8 cellular contexts compared by ENCODE assay signal in genomic region chr12:56103823-56104108, GRCh38. TPM values are rescaled to one million over a fixed set of nuclear protein-coding genes. Genes with fewer than 3 reads are reported as not detected.
DNase-seq lines count a peak whose midpoint lies in the region; ATAC-seq and TF ChIP-seq lines count a peak whose summit lies in the region.

No MANE protein-coding gene starts in this region.

- ATAC-seq in GM21367 (IDR thresholded peaks at IDR 0.05; ENCODE audit: unreplicated experiment): no peak

- TF ChIP-seq POLR2A in adrenal gland (IDR thresholded peaks at IDR 0.05) (no peak), lower leg skin (IDR thresholded peaks at IDR 0.05) (no peak), tibial nerve (IDR thresholded peaks at IDR 0.05) (no peak)

- H3K4me3 Mint-ChIP-seq in activated naive CD4-positive, alpha-beta T cell treated with anti-CD3 and anti-CD28 coated beads for 36 hours: peak overlapping the region; percentile 99

- H3K27me3 Mint-ChIP-seq in activated naive CD4-positive, alpha-beta T cell treated with anti-CD3 and anti-CD28 coated beads for 36 hours (ENCODE audit: low read depth): no peaks in the 10 kb centered on the region

- intact Hi-C loops in activated naive CD4-positive, alpha-beta T cell treated with anti-CD3 and anti-CD28 coated beads for 36 hours (cut with micrococcal nuclease): loop anchor here (1.0 to 5.0 kb wide), 15 partner anchors 13 to 387 kb away; partner anchors contain the start of genes BLOC1S1, CD63, DNAJC14 and ESYT1
- intact Hi-C loops in adrenal gland (cut with DNase I) (loop anchor here in 1 of 2 donors (5.0 kb wide), 1 partner anchor 51 kb away; no protein-coding TSS in a partner anchor), lower leg skin (cut with DNase I; ENCODE audit: low total_unique reads) (no loop called here)

- TF ChIP-seq CTCF in adrenal gland (IDR thresholded peaks at IDR 0.05) (no peak), lower leg skin (IDR thresholded peaks at IDR 0.05) (no peak), tibial nerve (IDR thresholded peaks at IDR 0.05) (no peak)

- TF ChIP-seq EP300 in tibial nerve (IDR thresholded peaks at IDR 0.05): no peak

- CTCF ChIA-PET in activated naive CD4-positive, alpha-beta T cell treated with anti-CD3 and anti-CD28 coated beads for 36 hours (lab: Charles Lee): interaction anchor here (0.6 to 3.3 kb wide), 8 partner anchors 15 to 366 kb away, joined by 3 to 22 read pairs (median 8); partner anchors contain the start of genes SMARCC2 and ZC3H10

- H3K36me3 ChIP-seq in adrenal gland (replicated peaks in 1 of 2) (peaks cover 0 to 22% of the 10 kb centered on the region in 2 donors), tibial nerve (peaks cover 0 to 51% (median 12%) of the 10 kb centered on the region in 3 donors)

- H3K4me3 ChIP-seq in adrenal gland (peak overlapping the region in 3 of 4 donors; percentile 54 to 96 (median 93)), lower leg skin (ENCODE audit: low read depth, poor library complexity, severe bottlenecking) (peak overlapping the region; percentile 20), tibial nerve (peak overlapping the region; percentile 53 to 96 (median 65))

- DNase-seq in activated naive CD4-positive, alpha-beta T cell treated with anti-CD3 and anti-CD28 coated beads for 36 hours: no peak
- no peak for DNase-seq in activated naive CD4-positive, alpha-beta T cell treated with Interleukin-2 at 50 U/mL for 16 hours
- DNase-seq in adrenal gland: no peak
- no peak for DNase-seq in lower leg skin (ENCODE audit: low spot score in 2 of 2)
- no peak for DNase-seq in tibial nerve (ENCODE audit: low spot score in 2 of 2)
- no peak for DNase-seq in NOMO-1 treated with DMSO at 0.1 percent for 48 hours (lab: John Stamatoyannopoulos, UW; ENCODE audit: unreplicated experiment)
- no peak for DNase-seq in NCI-H748 treated with DMSO at 0.1 percent for 48 hours (lab: John Stamatoyannopoulos, UW)

- WGBS in adrenal gland, 4 donors: 0 to 3% (median 1%) methylated on average over 8 of the region's 8 CpGs
- 0 to 2% methylated on average over 8 of the region's 8 CpGs for WGBS in lower leg skin, 2 donors
- WGBS in tibial nerve, 2 donors: 1 to 2% methylated on average over 8 of the region's 8 CpGs

- H3K27me3 ChIP-seq in adrenal gland (no peaks in the 10 kb centered on the region), tibial nerve (no peaks in the 10 kb centered on the region)

- peak overlapping the region; percentile 99 for H3K27ac Mint-ChIP-seq in activated naive CD4-positive, alpha-beta T cell treated with anti-CD3 and anti-CD28 coated beads for 36 hours

- peak overlapping the region in 4 of 5 donors; percentile 43 to 93 (median 74) for H3K27ac ChIP-seq in adrenal gland
- H3K27ac ChIP-seq in tibial nerve: peak overlapping the region; percentile 50 to 95 (median 86)

- peaks cover 40% of the 10 kb centered on the region for H3K36me3 Mint-ChIP-seq in activated naive CD4-positive, alpha-beta T cell treated with anti-CD3 and anti-CD28 coated beads for 36 hours (ENCODE audit: low read depth)

- H3K9me3 ChIP-seq in adrenal gland (replicated peaks in 1 of 3): no peaks in the 10 kb centered on the region
- H3K9me3 ChIP-seq in tibial nerve: no peaks in the 10 kb centered on the region

- H3K4me1 ChIP-seq in adrenal gland (replicated peaks in 1 of 2) (peaks cover 17 to 20% of the 10 kb centered on the region in 2 donors), tibial nerve (peaks cover 0 to 34% (median 19%) of the 10 kb centered on the region in 4 donors)

- H3K4me1 Mint-ChIP-seq in activated naive CD4-positive, alpha-beta T cell treated with anti-CD3 and anti-CD28 coated beads for 36 hours (ENCODE audit: low read depth): peaks cover 38% of the 10 kb centered on the region

- H3K9me3 Mint-ChIP-seq in activated naive CD4-positive, alpha-beta T cell treated with anti-CD3 and anti-CD28 coated beads for 36 hours: no peaks in the 10 kb centered on the region

RNA-seq across cellular contexts. Expression of gene PA2G4, which starts 0.6 kb away (rescaled TPM):
- 100 to 1,000 TPM; 398 to 411 TPM for total RNA-seq in activated naive CD4-positive, alpha-beta T cell treated with anti-CD3 and anti-CD28 coated beads for 36 hours
- total RNA-seq in adrenal gland (100 to 1,000 TPM in 4 of 8 donors, 10 to 100 TPM in 4; 64.1 to 119 (median 95.8) TPM), lower leg skin (100 to 1,000 TPM; 118 to 201 (median 130) TPM), tibial nerve (100 to 1,000 TPM in 1 of 4 donors, 10 to 100 TPM in 3; 79.6 to 104 (median 93.5) TPM)
- 100 to 1,000 TPM in 2 of 3 donors, 10 to 100 TPM in 1; 83.3 to 252 (median 106) TPM for polyA plus RNA-seq in adrenal gland

RNA-seq across cellular contexts. Expression of gene RPL41, which starts 12.7 kb away (rescaled TPM):
- total RNA-seq in activated naive CD4-positive, alpha-beta T cell treated with anti-CD3 and anti-CD28 coated beads for 36 hours: 1,000 to 10,000 TPM; 5,971 to 6,299 TPM
- total RNA-seq in adrenal gland (1,000 to 10,000 TPM; 1,635 to 4,364 (median 3,125) TPM), lower leg skin (1,000 to 10,000 TPM; 3,201 to 5,967 (median 4,725) TPM), tibial nerve (1,000 to 10,000 TPM; 2,638 to 4,802 (median 2,805) TPM)
- 1,000 to 10,000 TPM; 2,153 to 6,204 (median 2,446) TPM for polyA plus RNA-seq in adrenal gland

RNA-seq across cellular contexts. Expression of gene ZC3H10, which starts 14.3 kb away (rescaled TPM):
- total RNA-seq in activated naive CD4-positive, alpha-beta T cell treated with anti-CD3 and anti-CD28 coated beads for 36 hours: 1 to 10 TPM; 6.4 to 6.6 TPM
- total RNA-seq in adrenal gland (10 to 100 TPM in 3 of 8 donors, 1 to 10 TPM in 5; 4.3 to 15.0 (median 8.8) TPM), lower leg skin (1 to 10 TPM; 3.4 to 4.4 (median 3.7) TPM), tibial nerve (1 to 10 TPM; 2.9 to 5.1 (median 4.8) TPM)
- polyA plus RNA-seq in adrenal gland: 1 to 10 TPM; 2.2 to 5.5 (median 5.0) TPM

RNA-seq across cellular contexts. Expression of gene ERBB3, which starts 23.8 kb away (rescaled TPM):
- 1 to 10 TPM; 1.0 to 1.9 TPM for total RNA-seq in activated naive CD4-positive, alpha-beta T cell treated with anti-CD3 and anti-CD28 coated beads for 36 hours
- total RNA-seq in adrenal gland (10 to 100 TPM in 1 of 8 donors, 1 to 10 TPM in 7; 1.3 to 25.7 (median 1.5) TPM), lower leg skin (100 to 1,000 TPM; 177 to 209 (median 202) TPM), tibial nerve (100 to 1,000 TPM in 2 of 4 donors, 10 to 100 TPM in 2; 90.6 to 165 (median 99.8) TPM)
- 1 to 10 TPM; 1.9 to 5.0 (median 2.6) TPM for polyA plus RNA-seq in adrenal gland

RNA-seq across cellular contexts. Expression of gene ESYT1, which starts 24.3 kb away (rescaled TPM):
- total RNA-seq in activated naive CD4-positive, alpha-beta T cell treated with anti-CD3 and anti-CD28 coated beads for 36 hours: 10 to 100 TPM; 87.4 to 88.9 TPM
- 100 to 1,000 TPM in 7 of 8 donors, 10 to 100 TPM in 1; 95.5 to 156 (median 127) TPM for total RNA-seq in adrenal gland
- polyA plus RNA-seq in adrenal gland: 100 to 1,000 TPM in 1 of 3 donors, 10 to 100 TPM in 2; 27.2 to 103 (median 35.4) TPM
- total RNA-seq in lower leg skin: 10 to 100 TPM; 51.2 to 84.1 (median 64.9) TPM
- 100 to 1,000 TPM in 3 of 4 donors, 10 to 100 TPM in 1; 91.2 to 235 (median 210) TPM for total RNA-seq in tibial nerve

Comparison
In these comparisons a context has a peak if more than half of its experiments do, and no peak if none do; other contexts are left out.
1. H3K4me3 ChIP-seq: peak in every context shown above with its lines; median percentile 93 in adrenal gland; 65 in tibial nerve; 20 in lower leg skin.